ENCODE assay signal across 8 cellular contexts in the genomic region with DNA sequence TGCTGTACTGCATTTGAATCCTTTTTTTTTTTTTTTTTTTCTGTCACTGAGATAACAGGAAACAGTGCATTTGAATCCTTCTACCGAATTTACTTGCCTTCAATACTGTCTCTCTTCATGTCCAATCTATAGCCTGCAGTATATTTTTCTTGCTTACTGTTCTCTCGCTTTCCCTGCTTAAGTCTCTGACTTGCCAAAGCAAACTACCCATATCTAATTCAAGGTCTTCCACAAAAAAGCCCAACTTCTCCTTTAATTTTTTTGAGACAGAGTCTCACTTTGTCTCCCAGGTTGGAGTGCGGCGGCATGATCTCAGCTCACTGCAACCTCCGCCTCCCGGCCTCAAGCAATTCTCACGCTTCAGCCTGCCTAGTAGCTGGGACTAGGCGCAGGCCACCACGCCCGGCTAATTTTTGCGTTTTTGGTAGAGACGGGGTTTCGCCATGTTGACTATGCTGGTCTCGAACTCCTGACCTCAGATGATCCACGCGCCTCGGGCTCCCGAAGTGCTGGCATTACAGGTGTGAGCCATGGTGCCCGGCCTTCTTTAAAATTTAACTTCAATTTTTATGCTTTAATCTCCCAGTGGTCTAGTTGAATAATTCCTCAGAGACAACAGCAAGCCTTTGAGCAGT. TPM values are rescaled to one million over a fixed set of nuclear protein-coding genes. Genes with fewer than 3 reads are reported as not detected.
DNase-seq lines count a peak whose midpoint lies in the region; ATAC-seq and TF ChIP-seq lines count a peak whose summit lies in the region.

No MANE protein-coding gene starts in this region.

- H3K36me3 Mint-ChIP-seq in activated naive CD8-positive, alpha-beta T cell treated with anti-CD3 and anti-CD28 coated beads, Interleukin-2, amount 50 U/mL, for 24 hours (ENCODE audit: low read depth), result peaks cover 70% of the 10 kb centered on the region

- peak overlapping the region; percentile 97 for H3K27ac Mint-ChIP-seq in activated naive CD8-positive, alpha-beta T cell treated with anti-CD3 and anti-CD28 coated beads, Interleukin-2, amount 50 U/mL, for 24 hours

- H3K36me3 ChIP-seq in left ventricle myocardium inferior (peaks cover 53% of the 10 kb centered on the region), liver (ENCODE audit: control insufficient read depth in 4 of 4, insufficient read depth in 3 of 4, low read depth in 1 of 4, low read length in 3 of 4) (peaks cover 7 to 25% (median 22%) of the 10 kb centered on the region in 4 donors), urinary bladder (ENCODE audit: insufficient read depth) (no peaks in the 10 kb centered on the region)

- H3K27me3 Mint-ChIP-seq in activated naive CD8-positive, alpha-beta T cell treated with anti-CD3 and anti-CD28 coated beads, Interleukin-2, amount 50 U/mL, for 24 hours, result no peaks in the 10 kb centered on the region

- 70% methylated on average over 19 of the region's 19 CpGs for WGBS in liver
- WGBS in urinary bladder, result 56% methylated on average over 19 of the region's 19 CpGs

- H3K9ac ChIP-seq in liver (ENCODE audit: low read depth in 1 of 2, low read length in 2 of 2), result peak overlapping the region; percentile 10 to 61

- H3K4me3 ChIP-seq in left ventricle myocardium inferior, result peak overlapping the region; percentile 88
- H3K4me3 ChIP-seq in liver (ENCODE audit: low read depth in 1 of 3, low read length in 3 of 3), result peak overlapping the region; percentile 80 to 91 (median 87)
- H3K4me3 ChIP-seq in urinary bladder (ENCODE audit: low read depth, low read length), result peak overlapping the region; percentile 86

- H3K4me1 ChIP-seq in left ventricle myocardium inferior (peaks cover 56% of the 10 kb centered on the region), liver (ENCODE audit: control insufficient read depth in 4 of 4, insufficient read depth in 4 of 4, low read length in 3 of 4) (peaks cover 8 to 26% (median 23%) of the 10 kb centered on the region in 4 donors), urinary bladder (ENCODE audit: insufficient read depth) (no peaks in the 10 kb centered on the region)

- peak overlapping the region; percentile 95 for H3K4me3 Mint-ChIP-seq in activated naive CD8-positive, alpha-beta T cell treated with anti-CD3 and anti-CD28 coated beads, Interleukin-2, amount 50 U/mL, for 24 hours

- intact Hi-C loops in left ventricle myocardium inferior (cut with micrococcal nuclease) (no loop called here), cardiac septum (cut with DNase I) (loop anchor here (2.0 kb wide), 1 partner anchor 29 kb away; no protein-coding TSS in a partner anchor)

- H3K9me3 ChIP-seq in left ventricle myocardium inferior (replicated peaks) (no peaks in the 10 kb centered on the region), liver (ENCODE audit: control insufficient read depth in 4 of 4, low read length in 3 of 4) (no peaks in the 10 kb centered on the region)

- TF ChIP-seq CTCF in left ventricle myocardium inferior (IDR thresholded peaks at IDR 0.05; ENCODE audit: borderline replicate concordance) (no peak), liver (IDR thresholded peaks at IDR 0.05; ENCODE audit: low read depth, low read length, missing input control) (no peak)

- ATAC-seq in activated naive CD8-positive, alpha-beta T cell treated with anti-CD3 and anti-CD28 coated beads, Interleukin-2, amount 50 U/mL, for 24 hours, result no peak
- no peak for ATAC-seq in HG02623 (IDR thresholded peaks at IDR 0.05; ENCODE audit: unreplicated experiment)
- no peak for ATAC-seq in HG03045 (IDR thresholded peaks at IDR 0.05; ENCODE audit: unreplicated experiment)

- H3K27me3 ChIP-seq in left ventricle myocardium inferior (ENCODE audit: low read depth), result no peaks in the 10 kb centered on the region
- H3K27me3 ChIP-seq in liver (ENCODE audit: control insufficient read depth in 4 of 4, insufficient read depth in 4 of 4, low read length in 3 of 4), result no peaks in the 10 kb centered on the region

- DNase-seq in left ventricle myocardium inferior, result no peak
- no peak for DNase-seq in cardiac septum (ENCODE audit: low spot score)
- DNase-seq in activated naive CD8-positive, alpha-beta T cell treated with anti-CD3 and anti-CD28 coated beads, Interleukin-2, amount 50 U/mL, for 24 hours, result no peak
- no peak for DNase-seq in stimulated activated CD8-positive, alpha-beta memory T cell treated with anti-CD3 and anti-CD28 coated beads, Interleukin-4, amount 100 ng/mL, for 48 hours

- peak overlapping the region; percentile 95 for H3K27ac ChIP-seq in left ventricle myocardium inferior (replicated peaks)
- H3K27ac ChIP-seq in liver (ENCODE audit: low read depth in 1 of 2, low read length in 2 of 2), result peak overlapping the region in 1 of 2 donors; percentile 42
- H3K27ac ChIP-seq in urinary bladder (ENCODE audit: low read depth), result no peak overlapping the region

- no peaks in the 10 kb centered on the region for H3K9me3 Mint-ChIP-seq in activated naive CD8-positive, alpha-beta T cell treated with anti-CD3 and anti-CD28 coated beads, Interleukin-2, amount 50 U/mL, for 24 hours

- peaks cover 62% of the 10 kb centered on the region for H3K4me1 Mint-ChIP-seq in activated naive CD8-positive, alpha-beta T cell treated with anti-CD3 and anti-CD28 coated beads, Interleukin-2, amount 50 U/mL, for 24 hours

- TF ChIP-seq RAD21 in liver (IDR thresholded peaks at IDR 0.05), result no peak

TF ChIP-seq in liver, 16 proteins besides CTCF, POLR2A, EP300 and RAD21:
- TF ChIP-seq SP1 (IDR thresholded peaks at IDR 0.05), result no peak
- TF ChIP-seq, protein P1, sequence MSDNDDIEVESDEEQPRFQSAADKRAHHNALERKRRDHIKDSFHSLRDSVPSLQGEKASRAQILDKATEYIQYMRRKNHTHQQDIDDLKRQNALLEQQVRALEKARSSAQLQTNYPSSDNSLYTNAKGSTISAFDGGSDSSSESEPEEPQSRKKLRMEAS (IDR thresholded peaks at IDR 0.05), result no peak
- TF ChIP-seq, protein P2, sequence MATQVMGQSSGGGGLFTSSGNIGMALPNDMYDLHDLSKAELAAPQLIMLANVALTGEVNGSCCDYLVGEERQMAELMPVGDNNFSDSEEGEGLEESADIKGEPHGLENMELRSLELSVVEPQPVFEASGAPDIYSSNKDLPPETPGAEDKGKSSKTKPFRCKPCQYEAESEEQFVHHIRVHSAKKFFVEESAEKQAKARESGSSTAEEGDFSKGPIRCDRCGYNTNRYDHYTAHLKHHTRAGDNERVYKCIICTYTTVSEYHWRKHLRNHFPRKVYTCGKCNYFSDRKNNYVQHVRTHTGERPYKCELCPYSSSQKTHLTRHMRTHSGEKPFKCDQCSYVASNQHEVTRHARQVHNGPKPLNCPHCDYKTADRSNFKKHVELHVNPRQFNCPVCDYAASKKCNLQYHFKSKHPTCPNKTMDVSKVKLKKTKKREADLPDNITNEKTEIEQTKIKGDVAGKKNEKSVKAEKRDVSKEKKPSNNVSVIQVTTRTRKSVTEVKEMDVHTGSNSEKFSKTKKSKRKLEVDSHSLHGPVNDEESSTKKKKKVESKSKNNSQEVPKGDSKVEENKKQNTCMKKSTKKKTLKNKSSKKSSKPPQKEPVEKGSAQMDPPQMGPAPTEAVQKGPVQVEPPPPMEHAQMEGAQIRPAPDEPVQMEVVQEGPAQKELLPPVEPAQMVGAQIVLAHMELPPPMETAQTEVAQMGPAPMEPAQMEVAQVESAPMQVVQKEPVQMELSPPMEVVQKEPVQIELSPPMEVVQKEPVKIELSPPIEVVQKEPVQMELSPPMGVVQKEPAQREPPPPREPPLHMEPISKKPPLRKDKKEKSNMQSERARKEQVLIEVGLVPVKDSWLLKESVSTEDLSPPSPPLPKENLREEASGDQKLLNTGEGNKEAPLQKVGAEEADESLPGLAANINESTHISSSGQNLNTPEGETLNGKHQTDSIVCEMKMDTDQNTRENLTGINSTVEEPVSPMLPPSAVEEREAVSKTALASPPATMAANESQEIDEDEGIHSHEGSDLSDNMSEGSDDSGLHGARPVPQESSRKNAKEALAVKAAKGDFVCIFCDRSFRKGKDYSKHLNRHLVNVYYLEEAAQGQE (IDR thresholded peaks at IDR 0.05), result no peak
- TF ChIP-seq EGR1 (IDR thresholded peaks at IDR 0.05; ENCODE audit: low read depth in 2 of 2), result no peak
- TF ChIP-seq HNF4A (conservative IDR thresholded peaks at IDR 0.05), result no peak
- TF ChIP-seq, protein P3, sequence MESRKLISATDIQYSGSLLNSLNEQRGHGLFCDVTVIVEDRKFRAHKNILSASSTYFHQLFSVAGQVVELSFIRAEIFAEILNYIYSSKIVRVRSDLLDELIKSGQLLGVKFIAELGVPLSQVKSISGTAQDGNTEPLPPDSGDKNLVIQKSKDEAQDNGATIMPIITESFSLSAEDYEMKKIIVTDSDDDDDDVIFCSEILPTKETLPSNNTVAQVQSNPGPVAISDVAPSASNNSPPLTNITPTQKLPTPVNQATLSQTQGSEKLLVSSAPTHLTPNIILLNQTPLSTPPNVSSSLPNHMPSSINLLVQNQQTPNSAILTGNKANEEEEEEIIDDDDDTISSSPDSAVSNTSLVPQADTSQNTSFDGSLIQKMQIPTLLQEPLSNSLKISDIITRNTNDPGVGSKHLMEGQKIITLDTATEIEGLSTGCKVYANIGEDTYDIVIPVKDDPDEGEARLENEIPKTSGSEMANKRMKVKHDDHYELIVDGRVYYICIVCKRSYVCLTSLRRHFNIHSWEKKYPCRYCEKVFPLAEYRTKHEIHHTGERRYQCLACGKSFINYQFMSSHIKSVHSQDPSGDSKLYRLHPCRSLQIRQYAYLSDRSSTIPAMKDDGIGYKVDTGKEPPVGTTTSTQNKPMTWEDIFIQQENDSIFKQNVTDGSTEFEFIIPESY (IDR thresholded peaks at IDR 0.05), result no peak
- no peak for TF ChIP-seq TAF1 (conservative IDR thresholded peaks at IDR 0.05)
- TF ChIP-seq RXRA (IDR thresholded peaks at IDR 0.05), result no peak
- no peak for TF ChIP-seq NR2F2 (IDR thresholded peaks at IDR 0.05)
- TF ChIP-seq YY1 (IDR thresholded peaks at IDR 0.05), result no peak

RNA-seq across cellular contexts. Expression of a gene that starts 0.9 kb away (rescaled TPM):
- total RNA-seq in left ventricle myocardium inferior (11.2 TPM), cardiac septum (15.5 TPM), liver (10 to 100 TPM; 11.1 to 20.9 TPM), urinary bladder (19.7 TPM)
- polyA plus RNA-seq in liver (1 to 10 TPM; 8.3 to 8.5 TPM), urinary bladder (14.9 TPM)

RNA-seq across cellular contexts. Expression of a gene that starts 1.0 kb away (rescaled TPM):
- 1,231 TPM for total RNA-seq in left ventricle myocardium inferior
- 958 TPM for total RNA-seq in cardiac septum
- 100 to 1,000 TPM in 1 of 2 donors, 10 to 100 TPM in 1; 74.7 to 190 TPM for total RNA-seq in liver
- 100 to 1,000 TPM; 306 to 632 TPM for polyA plus RNA-seq in liver
- total RNA-seq in urinary bladder, result 231 TPM
- 456 TPM for polyA plus RNA-seq in urinary bladder

RNA-seq across cellular contexts. Expression of a gene that starts 29.5 kb away (rescaled TPM):
- total RNA-seq in left ventricle myocardium inferior (2.4 TPM), cardiac septum (1.4 TPM), liver (1 to 10 TPM; 3.7 to 5.6 TPM), urinary bladder (8.7 TPM)
- polyA plus RNA-seq in liver (1 to 10 TPM in 1 of 2 donors, under 1 TPM in 1; 0.90 to 1.4 TPM), urinary bladder (3.0 TPM)

RNA-seq across cellular contexts. Expression of a gene that starts 46.4 kb away (rescaled TPM):
- total RNA-seq in left ventricle myocardium inferior (5.4 TPM), cardiac septum (6.3 TPM), liver (1 to 10 TPM; 6.0 to 6.4 TPM), urinary bladder (14.9 TPM)
- polyA plus RNA-seq in liver (1 to 10 TPM; 5.3 to 8.0 TPM), urinary bladder (10.1 TPM)

RNA-seq across cellular contexts. Expression of a gene that starts 54.9 kb away (rescaled TPM):
- 11.3 TPM for total RNA-seq in left ventricle myocardium inferior
- 12.7 TPM for total RNA-seq in cardiac septum
- total RNA-seq in liver, result 1 to 10 TPM; 1.6 to 3.7 TPM
- 1 to 10 TPM; 2.7 to 5.0 TPM for polyA plus RNA-seq in liver
- 17.4 TPM for total RNA-seq in urinary bladder
- polyA plus RNA-seq in urinary bladder, result 68.5 TPM
